ENCODE assay signal across 19 cellular contexts in genomic region chr3:113157408-113157980, GRCh38. TPM values are rescaled to one million over a fixed set of nuclear protein-coding genes. Genes with fewer than 3 reads are reported as not detected.
DNase-seq lines count a peak whose midpoint lies in the region; TF ChIP-seq lines count a peak whose summit lies in the region.
"Had no signal": no experiment of that assay in that cellular context is flagged by ENCODE, and none has a peak within 500 bp of the region (broad histone marks: within the 10 kb centered on the region; RNA-seq: fewer than 3 reads in every experiment).

No MANE protein-coding gene starts in this region.

- peak overlapping the region; percentile 65 for H2AFZ ChIP-seq in smooth muscle cell (ENCODE audit: low read depth)

- no peaks in the 10 kb centered on the region for H3K9me3 Mint-ChIP-seq in activated naive CD4-positive, alpha-beta T cell treated with anti-CD3 and anti-CD28 coated beads for 36 hours
- H3K9me3 Mint-ChIP-seq: activated naive CD4-positive, alpha-beta T cell treated with anti-CD3 and anti-CD28 coated beads, Interleukin-2, amount 10 ng/mL, durations not matched to agents 7 days and 5 days had no signal

- H3K27ac Mint-ChIP-seq in activated naive CD4-positive, alpha-beta T cell treated with anti-CD3 and anti-CD28 coated beads for 36 hours, result no peak overlapping the region
- H3K27ac Mint-ChIP-seq: activated naive CD4-positive, alpha-beta T cell treated with anti-CD3 and anti-CD28 coated beads, Interleukin-2, amount 10 ng/mL, durations not matched to agents 7 days and 5 days; T-helper 17 cell had no signal

- H3K36me3 ChIP-seq in smooth muscle cell (ENCODE audit: low read depth), result no peaks in the 10 kb centered on the region
- H3K36me3 ChIP-seq: BLaER1 treated with 17β-estradiol and CSF1 and Interleukin-3, amounts not matched to agents 10 nM and 100 nM had no signal

- CTCF ChIA-PET in activated naive CD4-positive, alpha-beta T cell treated with anti-CD3 and anti-CD28 coated beads for 36 hours (lab: Charles Lee), result interaction anchor here (0.6 kb wide), 1 partner anchor 9 kb away, joined by 3 read pairs; no protein-coding TSS in a partner anchor

- H4K20me1 ChIP-seq in smooth muscle cell (ENCODE audit: low read depth), result no peaks in the 10 kb centered on the region
- H4K20me1 ChIP-seq: BLaER1 treated with 17β-estradiol and CSF1 and Interleukin-3, amounts not matched to agents 10 nM and 100 nM had no signal

- no peak overlapping the region for H3K9ac ChIP-seq in smooth muscle cell (ENCODE audit: low read depth)
- H3K9ac ChIP-seq: BLaER1 treated with 17β-estradiol and CSF1 and Interleukin-3, amounts not matched to agents 10 nM and 100 nM had no signal

- H3F3A ChIP-seq in smooth muscle cell (ENCODE audit: low read depth), result no peaks in the 10 kb centered on the region

- no peaks in the 10 kb centered on the region for H3K79me2 ChIP-seq in smooth muscle cell (ENCODE audit: low read depth)

- intact Hi-C loops in activated naive CD4-positive, alpha-beta T cell treated with anti-CD3 and anti-CD28 coated beads for 36 hours (cut with micrococcal nuclease), result no loop called here

- no peak overlapping the region for H3K4me3 Mint-ChIP-seq in activated naive CD4-positive, alpha-beta T cell treated with anti-CD3 and anti-CD28 coated beads for 36 hours
- H3K4me3 Mint-ChIP-seq: activated naive CD4-positive, alpha-beta T cell treated with anti-CD3 and anti-CD28 coated beads, Interleukin-2, amount 10 ng/mL, durations not matched to agents 7 days and 5 days; T-helper 17 cell had no signal

- WGBS in smooth muscle cell (ENCODE audit: low lambda C conversion rate), result 24% methylated on average over 2 of the region's 2 CpGs

- no peaks in the 10 kb centered on the region for H3K4me1 ChIP-seq in smooth muscle cell (ENCODE audit: low read depth)

- no peaks in the 10 kb centered on the region for H3K9me3 ChIP-seq in smooth muscle cell (replicated peaks; ENCODE audit: low read depth)

- no peaks in the 10 kb centered on the region for H3K27me3 ChIP-seq in smooth muscle cell (ENCODE audit: low read depth)
- H3K27me3 ChIP-seq: BLaER1 treated with 17β-estradiol and CSF1 and Interleukin-3, amounts not matched to agents 10 nM and 100 nM had no signal

- H3K36me3 Mint-ChIP-seq in activated naive CD4-positive, alpha-beta T cell treated with anti-CD3 and anti-CD28 coated beads for 36 hours (ENCODE audit: low read depth), result no peaks in the 10 kb centered on the region
- H3K36me3 Mint-ChIP-seq: activated naive CD4-positive, alpha-beta T cell treated with anti-CD3 and anti-CD28 coated beads, Interleukin-2, amount 10 ng/mL, durations not matched to agents 7 days and 5 days had no signal

- peak overlapping the region; percentile 12 for H3K27ac ChIP-seq in smooth muscle cell (ENCODE audit: low read depth)
- H3K27ac ChIP-seq: BLaER1 treated with 17β-estradiol and CSF1 and Interleukin-3, amounts not matched to agents 10 nM and 100 nM had no signal

- H3K4me3 ChIP-seq in smooth muscle cell, result no peak overlapping the region
- H3K4me3 ChIP-seq: BLaER1 treated with 17β-estradiol and CSF1 and Interleukin-3, amounts not matched to agents 10 nM and 100 nM had no signal

- H3K4me1 Mint-ChIP-seq in activated naive CD4-positive, alpha-beta T cell treated with anti-CD3 and anti-CD28 coated beads for 36 hours (ENCODE audit: low read depth), result no peaks in the 10 kb centered on the region
- H3K4me1 Mint-ChIP-seq: activated naive CD4-positive, alpha-beta T cell treated with anti-CD3 and anti-CD28 coated beads, Interleukin-2, amount 10 ng/mL, durations not matched to agents 7 days and 5 days; T-helper 17 cell had no signal

- no peak for TF ChIP-seq CTCF in smooth muscle cell (IDR thresholded peaks at IDR 0.05; ENCODE audit: borderline replicate concordance, insufficient read depth, poor library complexity, severe bottlenecking)

- peak; percentile 35 for DNase-seq in GM04504 (ENCODE audit: low read depth)
- DNase-seq in dedifferentiated amniotic fluid mesenchymal stem cell (ENCODE audit: extremely low spot score), result peak; percentile 37
- DNase-seq in mucosa of gallbladder (ENCODE audit: low spot score), result peak; percentile 42
- no peak for DNase-seq in smooth muscle cell (lab: John Stamatoyannopoulos, UW; ENCODE audit: unreplicated experiment)
- DNase-seq in activated naive CD4-positive, alpha-beta T cell treated with anti-CD3 and anti-CD28 coated beads for 36 hours, result no peak
- no peak for DNase-seq in GF-D8 (lab: John Stamatoyannopoulos, UW)
- DNase-seq in HK-2 (ENCODE audit: unreplicated experiment), result no peak
- DNase-seq in anterior cingulate cortex (lab: John Stamatoyannopoulos, UW), result no peak
- DNase-seq: activated CD4-positive, alpha-beta T cell treated with anti-CD3 and anti-CD28 coated beads for 1 hour; activated naive CD4-positive, alpha-beta T cell treated with anti-CD3 and anti-CD28 coated beads, Interleukin-2, amount 10 ng/mL, durations not matched to agents 7 days and 5 days; caudate nucleus; DND-41; left colon; NCI-H187; NCI-H524 treated with DMSO at 0.1 percent for 48 hours; substantia nigra; T-helper 17 cell had no signal

- H3K27me3 Mint-ChIP-seq in activated naive CD4-positive, alpha-beta T cell treated with anti-CD3 and anti-CD28 coated beads for 36 hours (ENCODE audit: low read depth), result no peaks in the 10 kb centered on the region
- H3K27me3 Mint-ChIP-seq: T-helper 17 cell had no signal

- H3K4me2 ChIP-seq in smooth muscle cell, result no peak overlapping the region
- H3K4me2 ChIP-seq: BLaER1 treated with 17β-estradiol and CSF1 and Interleukin-3, amounts not matched to agents 10 nM and 100 nM had no signal

RNA-seq across cellular contexts. Expression of gene BOC, which starts 53.9 kb away (rescaled TPM):
- total RNA-seq in mucosa of gallbladder, result 20.5 TPM
- total RNA-seq in smooth muscle cell, result 16.7 and 19.5 TPM in 2 replicates
- polyA plus RNA-seq in smooth muscle cell, result 31.2 and 31.4 TPM in 2 replicates
- total RNA-seq in activated naive CD4-positive, alpha-beta T cell treated with anti-CD3 and anti-CD28 coated beads for 36 hours, result under 1 TPM in 1 of 2 experiments, not detected in 1; 0.29 TPM
- total RNA-seq: HT-29, T-helper 17 cell had no signal

Comparison
In these comparisons a context has a peak if more than half of its experiments do, and no peak if none do; other contexts are left out.
1. DNase-seq: peak in GM04504 (single experiment), dedifferentiated amniotic fluid mesenchymal stem cell (single experiment) and mucosa of gallbladder (single experiment); none in smooth muscle cell (single experiment), activated naive CD4-positive, alpha-beta T cell treated with anti-CD3 and anti-CD28 coated beads for 36 hours (single experiment), GF-D8 (single experiment), HK-2 (single experiment) and anterior cingulate cortex (0 of 58).
2. RNA of gene BOC, which starts 53.9 kb away (total RNA-seq): 20.5 TPM in mucosa of gallbladder (single experiment) and 16.7 to 19.5 TPM in smooth muscle cell; 0.29 TPM in activated naive CD4-positive, alpha-beta T cell treated with anti-CD3 and anti-CD28 coated beads for 36 hours; every median in the first group is over 10 times any median in the second.